ENCODE assay signal across 18 cellular contexts in the genomic region with DNA sequence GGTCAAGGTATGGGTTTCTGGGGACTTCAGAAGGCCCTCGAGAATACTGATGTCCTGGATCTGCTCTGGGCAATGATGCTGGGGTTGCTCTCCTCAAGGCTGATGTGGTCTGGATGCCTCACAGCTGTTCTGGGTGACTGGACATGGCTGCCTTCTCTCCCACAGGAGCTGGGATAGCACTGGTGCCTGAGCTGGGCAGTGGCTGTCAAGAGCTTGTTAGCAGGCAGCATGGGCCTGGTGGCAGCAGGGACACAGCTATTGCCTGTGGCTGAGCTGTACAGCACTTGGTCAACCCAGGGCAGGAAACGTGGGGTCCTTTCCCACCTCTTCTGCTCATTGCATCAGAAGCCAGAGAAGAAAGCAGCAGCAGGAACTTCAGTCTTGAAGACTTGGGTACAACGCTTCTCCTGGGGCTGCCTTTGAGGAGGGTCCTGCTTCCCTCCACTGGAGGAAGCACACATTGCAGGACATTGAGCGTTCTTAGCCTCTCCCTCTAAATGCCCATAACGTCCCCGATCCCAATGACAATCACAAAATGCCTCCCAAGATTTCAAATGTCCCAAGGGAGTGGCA. TPM values are rescaled to one million over a fixed set of nuclear protein-coding genes. Genes with fewer than 3 reads are reported as not detected.
"Had no signal": no experiment of that assay in that cellular context is flagged by ENCODE, and none has a peak within 500 bp of the region (broad histone marks: within the 10 kb centered on the region; RNA-seq: fewer than 3 reads in every experiment).

No MANE protein-coding gene starts in this region.

- H3K4me1 ChIP-seq: adrenal gland, right atrium auricular region, transverse colon had no signal

- H3K9me3 ChIP-seq: adrenal gland, neutrophil, right atrium auricular region, transverse colon had no signal

- H3K27me3 ChIP-seq: adrenal gland, neutrophil, right atrium auricular region, transverse colon had no signal

- H3K27ac ChIP-seq: adrenal gland, neutrophil, right atrium auricular region, skin epidermis, transverse colon, VCaP had no signal

- H3K4me3 ChIP-seq: adrenal gland, right atrium auricular region, skin epidermis, transverse colon had no signal

- H3K36me3 ChIP-seq: adrenal gland, neutrophil, right atrium auricular region, transverse colon had no signal

- ATAC-seq: activated CD4-positive, alpha-beta T cell treated with anti-CD3 and anti-CD28 coated beads for 36 hours; activated CD8-positive, alpha-beta memory T cell treated with anti-CD3 and anti-CD28 coated beads, Interleukin-2, amount 10 ng/mL, durations not matched to agents 7 days and 5 days; left cardiac atrium; stimulated activated naive CD8-positive, alpha-beta T cell treated with anti-CD3 and anti-CD28 coated beads, Interleukin-15, Interleukin-2, amounts not matched to agents 100 U/mL and 50 U/mL, for 24 hours had no signal

- DNase-seq: activated CD4-positive, alpha-beta memory T cell treated with anti-CD3 and anti-CD28 coated beads for 36 hours; activated CD4-positive, alpha-beta T cell treated with anti-CD3 and anti-CD28 coated beads for 36 hours; activated CD8-positive, alpha-beta memory T cell treated with anti-CD3 and anti-CD28 coated beads, Interleukin-2, amount 10 ng/mL, durations not matched to agents 7 days and 5 days; activated naive CD4-positive, alpha-beta T cell treated with anti-CD3 and anti-CD28 coated beads, Interleukin-2, amount 50 U/mL, for 16 hours; activated T-cell treated with anti-CD3 and anti-CD28 coated beads, Interleukin-2, amount 50 U/mL, for 24 hours; adrenal gland; foreskin fibroblast; hypothalamus; immature natural killer cell; left cardiac atrium; stimulated activated naive CD8-positive, alpha-beta T cell treated with anti-CD3 and anti-CD28 coated beads, Interleukin-15, Interleukin-2, amounts not matched to agents 100 U/mL and 50 U/mL, for 24 hours; transverse colon had no signal

RNA-seq across cellular contexts. Expression of a gene that starts 13.0 kb away (rescaled TPM):
- total RNA-seq: activated CD4-positive, alpha-beta memory T cell treated with anti-CD3 and anti-CD28 coated beads for 36 hours; activated CD4-positive, alpha-beta T cell treated with anti-CD3 and anti-CD28 coated beads for 36 hours; activated CD8-positive, alpha-beta memory T cell treated with anti-CD3 and anti-CD28 coated beads, Interleukin-2, amount 10 ng/mL, durations not matched to agents 7 days and 5 days; lung microvascular endothelial cell; T-helper 1 cell treated with Interleukin-12 subunit alpha and Interleukin-12 subunit beta and Interleukin-4 antibody, amounts not matched to agents 30 ng/mL and 1 ng/mL, for 36 hours had no signal
- polyA plus RNA-seq: immature natural killer cell had no signal
